8 cellular contexts compared by ENCODE assay signal in genomic region chrX:52935469-52935783, GRCh38. TPM values are rescaled to one million over a fixed set of nuclear protein-coding genes. Genes with fewer than 3 reads are reported as not detected.
DNase-seq lines count a peak whose midpoint lies in the region; TF ChIP-seq lines count a peak whose summit lies in the region.
"Not testable (repeated sequence)": the region's sequence is repeated elsewhere in the genome, so short reads cannot be mapped to it uniquely, and the experiment has no call there.

No MANE protein-coding gene starts in this region.

- H3K36me3 Mint-ChIP-seq in activated T-helper 1 cell treated with anti-CD3 and anti-CD28 coated beads, Interleukin-12 subunit alpha, Interleukin-12 subunit beta, Interleukin-2, Interleukin-4 antibody, amounts not matched to agents 30 ng/mL and 10 ng/mL and 1 ng/mL, durations not matched to agents 14 hours and 24 hours and 36 hours (ENCODE audit: low read depth), result not testable (repeated sequence)
- peaks cover 13% of the 10 kb centered on the region for H3K36me3 Mint-ChIP-seq in dendritic cell treated with granulocyte-macrophage colony-stimulating factor and Interleukin-4, amounts not matched to agents 40 ng/mL and 50 ng/mL, for 4 days (ENCODE audit: low read depth)

- peak overlapping the region; percentile 98 for H3K27ac Mint-ChIP-seq in activated T-helper 1 cell treated with anti-CD3 and anti-CD28 coated beads, Interleukin-12 subunit alpha, Interleukin-12 subunit beta, Interleukin-2, Interleukin-4 antibody, amounts not matched to agents 30 ng/mL and 10 ng/mL and 1 ng/mL, durations not matched to agents 14 hours and 24 hours and 36 hours
- peak overlapping the region; percentile 99 for H3K27ac Mint-ChIP-seq in dendritic cell treated with granulocyte-macrophage colony-stimulating factor and Interleukin-4, amounts not matched to agents 40 ng/mL and 50 ng/mL, for 4 days

- not testable (repeated sequence) for DNase-seq in AG04449 (ENCODE audit: low read depth, low spot score); NT2/D1 (ENCODE audit: low read depth, low spot score); activated T-helper 1 cell treated with anti-CD3 and anti-CD28 coated beads, Interleukin-12 subunit alpha, Interleukin-12 subunit beta, Interleukin-2, Interleukin-4 antibody, amounts not matched to agents 30 ng/mL and 10 ng/mL and 1 ng/mL, durations not matched to agents 14 hours and 24 hours and 36 hours (ENCODE audit: low spot score)
- peak; percentile 53 for DNase-seq in GM23248
- peak; percentile 60 for DNase-seq in right atrium auricular region (ENCODE audit: low spot score)

- not testable (repeated sequence) for H4K20me1 ChIP-seq in GM23248 (ENCODE audit: insufficient read depth)

- not testable (repeated sequence) for H3K27me3 Mint-ChIP-seq in activated T-helper 1 cell treated with anti-CD3 and anti-CD28 coated beads, Interleukin-12 subunit alpha, Interleukin-12 subunit beta, Interleukin-2, Interleukin-4 antibody, amounts not matched to agents 30 ng/mL and 10 ng/mL and 1 ng/mL, durations not matched to agents 14 hours and 24 hours and 36 hours (ENCODE audit: insufficient read depth); dendritic cell treated with granulocyte-macrophage colony-stimulating factor and Interleukin-4, amounts not matched to agents 40 ng/mL and 50 ng/mL, for 4 days

- peak overlapping the region; percentile 85 for H3K4me3 Mint-ChIP-seq in activated T-helper 1 cell treated with anti-CD3 and anti-CD28 coated beads, Interleukin-12 subunit alpha, Interleukin-12 subunit beta, Interleukin-2, Interleukin-4 antibody, amounts not matched to agents 30 ng/mL and 10 ng/mL and 1 ng/mL, durations not matched to agents 14 hours and 24 hours and 36 hours
- peak overlapping the region; percentile 95 for H3K4me3 Mint-ChIP-seq in dendritic cell treated with granulocyte-macrophage colony-stimulating factor and Interleukin-4, amounts not matched to agents 40 ng/mL and 50 ng/mL, for 4 days

- intact Hi-C loops in activated T-helper 1 cell treated with anti-CD3 and anti-CD28 coated beads, Interleukin-12 subunit alpha, Interleukin-12 subunit beta, Interleukin-2, Interleukin-4 antibody, amounts not matched to agents 30 ng/mL and 10 ng/mL and 1 ng/mL, durations not matched to agents 14 hours and 24 hours and 36 hours (cut with micrococcal nuclease); dendritic cell treated with granulocyte-macrophage colony-stimulating factor and Interleukin-4, amounts not matched to agents 40 ng/mL and 50 ng/mL, for 4 days (cut with micrococcal nuclease): not testable (repeated sequence)

- peak overlapping the region; percentile 98 for H3K9ac ChIP-seq in GM23248
- peak overlapping the region; percentile 92 for H3K9ac ChIP-seq in NT2/D1 (ENCODE audit: insufficient read length, low read depth)
- peak overlapping the region; percentile 82 for H3K9ac ChIP-seq in mucosa of stomach (ENCODE audit: low read length)
- H3K9ac ChIP-seq in skeletal muscle tissue (ENCODE audit: low read depth in 1 of 3, low read length in 3 of 3), result peak overlapping the region; percentile 94 to 99 (median 95)

- peak overlapping the region; percentile 80 for H2AFZ ChIP-seq in GM23248

- not testable (repeated sequence) for H3K4me1 Mint-ChIP-seq in activated T-helper 1 cell treated with anti-CD3 and anti-CD28 coated beads, Interleukin-12 subunit alpha, Interleukin-12 subunit beta, Interleukin-2, Interleukin-4 antibody, amounts not matched to agents 30 ng/mL and 10 ng/mL and 1 ng/mL, durations not matched to agents 14 hours and 24 hours and 36 hours (ENCODE audit: low read depth); dendritic cell treated with granulocyte-macrophage colony-stimulating factor and Interleukin-4, amounts not matched to agents 40 ng/mL and 50 ng/mL, for 4 days (ENCODE audit: low read depth)

- 0 to 5% methylated on average over 9 of the region's 10 CpGs for WGBS in GM23248 (ENCODE audit: low coverage in 1 of 2, low lambda C conversion rate in 2 of 2, missing lambda C conversion rate in 2 of 2), 2 experiments

- CTCF ChIA-PET in AG04449 (lab: Yijun Ruan, JAX), result interaction anchor here (0.7 to 1.0 kb wide), 3 partner anchors 9 to 672 kb away, joined by 3 to 4 read pairs (median 3); no protein-coding TSS in a partner anchor

- not testable (repeated sequence) for H3K79me2 ChIP-seq in GM23248 (ENCODE audit: insufficient read depth)

- H3K4me1 ChIP-seq in GM23248 (ENCODE audit: insufficient read depth); NT2/D1 (ENCODE audit: insufficient read depth, insufficient read length); mucosa of stomach (ENCODE audit: control insufficient read depth, insufficient read depth, low read length): not testable (repeated sequence)
- H3K4me1 ChIP-seq in right atrium auricular region (peaks cover 0 to 12% of the 10 kb centered on the region in 2 donors), skeletal muscle tissue (ENCODE audit: control insufficient read depth in 3 of 3, insufficient read depth in 3 of 3, low read length in 3 of 3) (peaks cover 0 to 11% (median 4%) of the 10 kb centered on the region in 3 donors)

- H3K4me3 ChIP-seq in AG04449 (ENCODE audit: low read depth, low read length), result peak overlapping the region; percentile 61
- peak overlapping the region; percentile 83 for H3K4me3 ChIP-seq in GM23248
- peak overlapping the region; percentile 80 for H3K4me3 ChIP-seq in NT2/D1 (ENCODE audit: insufficient read length, low read depth)
- H3K4me3 ChIP-seq in right atrium auricular region, result peak overlapping the region; percentile 59 to 68
- peak overlapping the region; percentile 69 for H3K4me3 ChIP-seq in mucosa of stomach (ENCODE audit: low read length)
- peak overlapping the region; percentile 84 to 99 (median 89) for H3K4me3 ChIP-seq in skeletal muscle tissue (ENCODE audit: low read length in 3 of 3)

- not testable (repeated sequence) for H3F3A ChIP-seq in GM23248 (ENCODE audit: insufficient read depth)

- not testable (repeated sequence) for TF ChIP-seq CTCF in AG04449 (IDR thresholded peaks at IDR 0.05; ENCODE audit: insufficient read depth, low read length, missing control alignments); right atrium auricular region (IDR thresholded peaks at IDR 0.05)

- peak overlapping the region; percentile 97 for H3K27ac ChIP-seq in GM23248
- H3K27ac ChIP-seq in right atrium auricular region, result peak overlapping the region; percentile 96
- peak overlapping the region; percentile 95 for H3K27ac ChIP-seq in skeletal muscle tissue (ENCODE audit: low read depth, low read length)

- not testable (repeated sequence) for H3K9me2 ChIP-seq in GM23248 (ENCODE audit: insufficient read depth)

- H3K9me3 Mint-ChIP-seq in activated T-helper 1 cell treated with anti-CD3 and anti-CD28 coated beads, Interleukin-12 subunit alpha, Interleukin-12 subunit beta, Interleukin-2, Interleukin-4 antibody, amounts not matched to agents 30 ng/mL and 10 ng/mL and 1 ng/mL, durations not matched to agents 14 hours and 24 hours and 36 hours; dendritic cell treated with granulocyte-macrophage colony-stimulating factor and Interleukin-4, amounts not matched to agents 40 ng/mL and 50 ng/mL, for 4 days: not testable (repeated sequence)

- H3K36me3 ChIP-seq in GM23248 (ENCODE audit: low read depth); NT2/D1 (ENCODE audit: insufficient read depth, insufficient read length, low read length); right atrium auricular region; mucosa of stomach (ENCODE audit: control insufficient read depth, insufficient read depth, low read length); skeletal muscle tissue (ENCODE audit: control insufficient read depth in 3 of 3, insufficient read depth in 3 of 3, low read length in 3 of 3): not testable (repeated sequence)

- H3K27me3 ChIP-seq in GM23248 (replicated peaks; ENCODE audit: insufficient read depth); NT2/D1 (ENCODE audit: insufficient read depth, insufficient read length); right atrium auricular region; mucosa of stomach (ENCODE audit: control insufficient read depth, insufficient read depth, low read length); skeletal muscle tissue (ENCODE audit: control insufficient read depth in 3 of 3, insufficient read depth in 3 of 3, low read length in 3 of 3): not testable (repeated sequence)

- POLR2A ChIA-PET in AG04449 (lab: Yijun Ruan, JAX), result interaction anchor here (0.6 to 1.0 kb wide), 4 partner anchors 54 to 1042 kb away, joined by 4 to 6 read pairs (median 4); partner anchors contain the start of gene MAGED1

- in situ Hi-C loops in GM23248 (cut with MboI), result not testable (repeated sequence)

- H3K4me2 ChIP-seq in GM23248 (ENCODE audit: unreplicated experiment), result peak overlapping the region; percentile 96

- not testable (repeated sequence) for H3K9me3 ChIP-seq in GM23248 (ENCODE audit: low read depth); NT2/D1 (ENCODE audit: insufficient read depth, low read length); right atrium auricular region; mucosa of stomach (ENCODE audit: control insufficient read depth, low read length); skeletal muscle tissue (ENCODE audit: control insufficient read depth in 3 of 3, low read length in 3 of 3)

RNA-seq across cellular contexts. Expression of gene FAM156A, which starts 22.9 kb away (rescaled TPM):
- 17.4 and 67.5 TPM in 2 replicates for total RNA-seq in GM23248 (2014; rRNA removed; shearing (Covaris generic))
- polyA plus RNA-seq in GM23248 (2016; fragmentation: Nextera tagmentation; extraction: Ambion mirVana), result 19.8 and 31.7 TPM in 2 replicates
- total RNA-seq in activated T-helper 1 cell treated with anti-CD3 and anti-CD28 coated beads, Interleukin-12 subunit alpha, Interleukin-12 subunit beta, Interleukin-2, Interleukin-4 antibody, amounts not matched to agents 30 ng/mL and 10 ng/mL and 1 ng/mL, durations not matched to agents 14 hours and 24 hours and 36 hours, result 23.9 and 24.1 TPM in 2 replicates
- total RNA-seq in right atrium auricular region, result 1 to 10 TPM; 4.3 to 8.7 TPM
- total RNA-seq in skeletal muscle tissue, result 3.7 TPM

RNA-seq across cellular contexts. Expression of gene FAM156B, which starts 38.3 kb away (rescaled TPM):
- 24.5 and 31.1 TPM in 2 replicates for total RNA-seq in GM23248 (2014; rRNA removed; shearing (Covaris generic))
- polyA plus RNA-seq in GM23248 (2016; fragmentation: Nextera tagmentation; extraction: Ambion mirVana), result 17.1 and 22.6 TPM in 2 replicates
- total RNA-seq in activated T-helper 1 cell treated with anti-CD3 and anti-CD28 coated beads, Interleukin-12 subunit alpha, Interleukin-12 subunit beta, Interleukin-2, Interleukin-4 antibody, amounts not matched to agents 30 ng/mL and 10 ng/mL and 1 ng/mL, durations not matched to agents 14 hours and 24 hours and 36 hours, result 18.6 and 24.1 TPM in 2 replicates
- 10 to 100 TPM; 11.2 to 11.9 TPM for total RNA-seq in right atrium auricular region
- total RNA-seq in skeletal muscle tissue, result 21.9 TPM
